23 cellular contexts compared by ENCODE assay signal in the genomic region with DNA sequence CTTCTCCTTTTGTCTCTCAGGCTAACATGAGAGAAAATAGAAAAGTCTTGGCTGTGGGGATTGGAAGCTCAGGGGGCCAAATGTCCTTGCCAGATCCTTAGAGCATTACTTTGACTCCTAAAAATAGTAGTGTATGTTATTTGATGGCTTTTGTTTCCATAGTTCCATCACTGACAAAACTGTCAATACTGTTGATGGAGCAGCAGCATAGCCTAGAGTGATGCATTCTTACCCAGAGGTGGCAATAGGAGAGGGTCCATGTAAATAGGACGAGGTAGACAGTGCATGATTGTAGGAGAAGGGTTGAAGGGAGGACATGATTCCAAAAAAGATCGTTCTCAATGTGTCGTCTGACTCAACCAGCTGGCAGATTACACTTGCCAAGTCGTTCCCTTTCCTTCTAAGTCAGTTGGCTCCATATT.
DNase-seq lines count a peak whose midpoint lies in the region; ATAC-seq and TF ChIP-seq lines count a peak whose summit lies in the region.
"Had no signal": no experiment of that assay in that cellular context is flagged by ENCODE, and none has a peak within 500 bp of the region (broad histone marks: within the 10 kb centered on the region; RNA-seq: fewer than 3 reads in every experiment).

No MANE protein-coding gene starts in this region.

- H3K9me3 ChIP-seq in thoracic aorta: no peaks in the 10 kb centered on the region
- H3K9me3 ChIP-seq: SJCRH30, transverse colon had no signal

- peak; percentile 62 for DNase-seq in NCI-H446 treated with DMSO at 0.1 percent for 48 hours (lab: John Stamatoyannopoulos, UW)
- DNase-seq in fibroblast of the aortic adventitia (ENCODE audit: low read depth): peak; percentile 24
- peak; percentile 21 for DNase-seq in middle frontal gyrus (ENCODE audit: extremely low spot score, low spot score)
- no peak for DNase-seq in thoracic aorta (ENCODE audit: low spot score)
- DNase-seq in cortex of kidney (lab: John Stamatoyannopoulos, UW): no peak
- DNase-seq in AG08395 (ENCODE audit: low spot score): no peak
- DNase-seq: activated B cell treated with CpG ODN at 0.5 μM for 24 hours; activated CD8-positive, alpha-beta T cell treated with anti-CD3 and anti-CD28 coated beads for 36 hours; DMS79; GF-D8; H9; head of caudate nucleus; kidney glomerular epithelial cell; NCI-H1092; NCI-H1694 treated with DMSO at 0.1 percent for 48 hours; SJCRH30; stimulated activated naive CD8-positive, alpha-beta T cell treated with anti-CD3 and anti-CD28 coated beads, Interleukin-15, amount 100 ng/mL, for 72 hours; transverse colon had no signal

- H3K36me3 ChIP-seq in thoracic aorta: peaks cover 13% of the 10 kb centered on the region
- H3K36me3 ChIP-seq: SJCRH30 had no signal

- TF ChIP-seq CTCF in fibroblast of the aortic adventitia (IDR thresholded peaks at IDR 0.05; ENCODE audit: insufficient read depth, low read length) (no peak), thoracic aorta (IDR thresholded peaks at IDR 0.05) (no peak)

- peaks cover 25 to 37% of the 10 kb centered on the region in 2 donors for H3K4me1 ChIP-seq in thoracic aorta (ENCODE audit: control insufficient read depth in 1 of 2, low read depth in 2 of 2)
- H3K4me1 ChIP-seq: SJCRH30, transverse colon had no signal

- no peaks in the 10 kb centered on the region for H3K27me3 ChIP-seq in thoracic aorta (replicated peaks; ENCODE audit: insufficient read depth)
- H3K27me3 ChIP-seq: BLaER1 treated with 17β-estradiol and CSF1 and Interleukin-3, amounts not matched to agents 10 nM and 100 nM; SJCRH30; transverse colon had no signal

- peak; percentile 59 for ATAC-seq in thoracic aorta (ENCODE audit: insufficient number of reproducible peaks, low FRiP score, low read depth)
- no peak for ATAC-seq in GM19452 (IDR thresholded peaks at IDR 0.05; ENCODE audit: unreplicated experiment)
- ATAC-seq: activated CD8-positive, alpha-beta T cell treated with anti-CD3 and anti-CD28 coated beads for 36 hours; activated T-helper 17 cell treated with anti-CD3 and anti-CD28 coated beads, Interleukin-2, amount 50 U/mL, for 72 hours; Panc1; stimulated activated naive CD8-positive, alpha-beta T cell treated with anti-CD3 and anti-CD28 coated beads, Interleukin-15, amount 100 ng/mL, for 72 hours had no signal

- H3K4me3 ChIP-seq in fibroblast of the aortic adventitia (ENCODE audit: low read depth, low read length) (no peak overlapping the region), thoracic aorta (peak overlapping the region; percentile 29)
- H3K4me3 ChIP-seq: BLaER1 treated with 17β-estradiol and CSF1 and Interleukin-3, amounts not matched to agents 10 nM and 100 nM; SJCRH30; skin epidermis; transverse colon had no signal

- H3K27ac ChIP-seq in thoracic aorta: peak overlapping the region; percentile 52 to 86
- H3K27ac ChIP-seq: BLaER1 treated with 17β-estradiol and CSF1 and Interleukin-3, amounts not matched to agents 10 nM and 100 nM; SJCRH30; transverse colon had no signal

Comparison
In these comparisons a context has a peak if more than half of its experiments do, and no peak if none do; other contexts are left out.
1. DNase-seq: peak in NCI-H446 treated with DMSO at 0.1 percent for 48 hours (single experiment), fibroblast of the aortic adventitia (single experiment) and middle frontal gyrus (single experiment); none in thoracic aorta (single experiment), cortex of kidney (single experiment) and AG08395 (single experiment).